In genomic region chr5:177427919-177428573, GRCh38 we compare ENCODE assay signal across 9 cellular contexts. TPM values are rescaled to one million over a fixed set of nuclear protein-coding genes. Genes with fewer than 3 reads are reported as not detected.
DNase-seq lines count a peak whose midpoint lies in the region; ATAC-seq and TF ChIP-seq lines count a peak whose summit lies in the region.
"Had no signal": no experiment of that assay in that cellular context is flagged by ENCODE, and none has a peak within 500 bp of the region (broad histone marks: within the 10 kb centered on the region; RNA-seq: fewer than 3 reads in every experiment).

No MANE protein-coding gene starts in this region.

- H3K9me3 Mint-ChIP-seq in activated naive CD4-positive, alpha-beta T cell treated with anti-CD3 and anti-CD28 coated beads, Interleukin-2, amount 10 ng/mL, durations not matched to agents 7 days and 5 days, result no peaks in the 10 kb centered on the region

- H3K27me3 Mint-ChIP-seq in activated naive CD4-positive, alpha-beta T cell treated with anti-CD3 and anti-CD28 coated beads, Interleukin-2, amount 10 ng/mL, durations not matched to agents 7 days and 5 days, result no peaks in the 10 kb centered on the region

- H3K27me3 ChIP-seq in AG04450 (ENCODE audit: control insufficient read depth, insufficient read depth, low read length), result no peaks in the 10 kb centered on the region
- no peaks in the 10 kb centered on the region for H3K27me3 ChIP-seq in HUES6 (ENCODE audit: control insufficient read depth, insufficient read depth, low read length)
- H3K27me3 ChIP-seq in mucosa of rectum (ENCODE audit: control insufficient read depth in 2 of 2, insufficient read depth in 2 of 2, low read length in 2 of 2), result no peaks in the 10 kb centered on the region
- H3K27me3 ChIP-seq: adrenal gland had no signal

- no peak for TF ChIP-seq CTCF in AG04450 (IDR thresholded peaks at IDR 0.05; ENCODE audit: low read depth, low read length)

- peaks cover 22% of the 10 kb centered on the region for H3K4me1 ChIP-seq in HUES6 (ENCODE audit: control insufficient read depth, insufficient read depth, low read length)
- peaks cover 38 to 51% of the 10 kb centered on the region in 2 donors for H3K4me1 ChIP-seq in mucosa of rectum (ENCODE audit: control insufficient read depth in 2 of 2, insufficient read depth in 2 of 2, low read length in 2 of 2)

- H3K4me3 ChIP-seq in AG04450 (ENCODE audit: low read depth, low read length) (peak overlapping the region; percentile 76), HUES6 (ENCODE audit: low read depth, low read length) (peak overlapping the region; percentile 87), mucosa of rectum (ENCODE audit: low read length in 2 of 2) (peak overlapping the region; percentile 92 to 96)

- DNase-seq in AG04450 (ENCODE audit: low read depth, low spot score), result no peak
- peak; percentile 45 for DNase-seq in activated naive CD4-positive, alpha-beta T cell treated with anti-CD3 and anti-CD28 coated beads, Interleukin-2, amount 10 ng/mL, durations not matched to agents 7 days and 5 days
- DNase-seq in NCI-H2227 (lab: John Stamatoyannopoulos, UW; ENCODE audit: unreplicated experiment), result no peak
- no peak for DNase-seq in HuH-7 (ENCODE audit: low spot score)
- DNase-seq in DMS153 (lab: John Stamatoyannopoulos, UW), result no peak

- H3K4me1 Mint-ChIP-seq in activated naive CD4-positive, alpha-beta T cell treated with anti-CD3 and anti-CD28 coated beads, Interleukin-2, amount 10 ng/mL, durations not matched to agents 7 days and 5 days, result peaks cover 64% of the 10 kb centered on the region

- H3K4me3 Mint-ChIP-seq in activated naive CD4-positive, alpha-beta T cell treated with anti-CD3 and anti-CD28 coated beads, Interleukin-2, amount 10 ng/mL, durations not matched to agents 7 days and 5 days, result peak overlapping the region; percentile 92

- peaks cover 53% of the 10 kb centered on the region for H3K36me3 Mint-ChIP-seq in activated naive CD4-positive, alpha-beta T cell treated with anti-CD3 and anti-CD28 coated beads, Interleukin-2, amount 10 ng/mL, durations not matched to agents 7 days and 5 days

- H3K27ac ChIP-seq in AG04450 (ENCODE audit: low read depth, low read length) (no peak overlapping the region), HUES6 (ENCODE audit: low read depth, low read length) (no peak overlapping the region), mucosa of rectum (ENCODE audit: low read depth in 2 of 2, low read length in 2 of 2) (peak overlapping the region; percentile 90 to 94)

- H3K9ac ChIP-seq in HUES6 (ENCODE audit: low read length), result peak overlapping the region; percentile 94
- H3K9ac ChIP-seq in mucosa of rectum (ENCODE audit: low read depth in 1 of 2, low read length in 2 of 2), result peak overlapping the region; percentile 96 to 97

- H3K9me3 ChIP-seq in AG04450 (ENCODE audit: control insufficient read depth, insufficient read depth, low read length) (no peaks in the 10 kb centered on the region), HUES6 (ENCODE audit: control insufficient read depth, insufficient read depth, low read depth, low read length) (no peaks in the 10 kb centered on the region), mucosa of rectum (ENCODE audit: control insufficient read depth in 2 of 2, low read length in 2 of 2) (no peaks in the 10 kb centered on the region)
- H3K9me3 ChIP-seq: adrenal gland had no signal

- H3K36me3 ChIP-seq in HUES6 (ENCODE audit: control insufficient read depth, insufficient read depth, low read length) (peaks cover 28% of the 10 kb centered on the region), mucosa of rectum (ENCODE audit: control insufficient read depth in 2 of 2, insufficient read depth in 2 of 2, low read length in 2 of 2) (peaks cover 8 to 24% of the 10 kb centered on the region in 2 donors)

- POLR2A ChIA-PET in AG04450 (lab: Yijun Ruan, JAX), result interaction anchor here (0.6 to 2.4 kb wide), 3 partner anchors 12 to 18 kb away, joined by 3 to 15 read pairs (median 12); partner anchors contain the start of gene PRR7

- H3K27ac Mint-ChIP-seq in activated naive CD4-positive, alpha-beta T cell treated with anti-CD3 and anti-CD28 coated beads, Interleukin-2, amount 10 ng/mL, durations not matched to agents 7 days and 5 days, result peak overlapping the region; percentile 95

- ATAC-seq in HG03354 (IDR thresholded peaks at IDR 0.05; ENCODE audit: poor library complexity, severe bottlenecking, unreplicated experiment), result no peak

- CTCF ChIA-PET in AG04450 (lab: Charles Lee), result interaction anchor here (0.6 to 4.2 kb wide), 6 partner anchors 16 to 809 kb away, joined by 3 to 26 read pairs (median 6); no protein-coding TSS in a partner anchor
- CTCF ChIA-PET in activated naive CD4-positive, alpha-beta T cell treated with anti-CD3 and anti-CD28 coated beads, Interleukin-2, amount 10 ng/mL, durations not matched to agents 7 days and 5 days (lab: Charles Lee), result interaction anchor here (1.7 to 14.5 kb wide), 3 partner anchors 18 to 27 kb away, joined by 7 to 172 read pairs (median 89); partner anchors contain the start of genes F12 and PFN3

RNA-seq across cellular contexts. Expression of gene GRK6, which starts 1.6 kb away (rescaled TPM):
- 16.4 and 21.4 TPM in 2 replicates for polyA plus RNA-seq in AG04450 (2011; rRNA removed)
- polyA minus RNA-seq in AG04450 (2011; rRNA and poly(A)+ RNA removed), result 23.7 and 27.5 TPM in 2 replicates

RNA-seq across cellular contexts. Expression of gene PRR7, which starts 18.6 kb away (rescaled TPM):
- polyA plus RNA-seq in AG04450 (2011; rRNA removed), result 1.0 and 1.6 TPM in 2 replicates
- 0.28 and 0.43 TPM in 2 replicates for polyA minus RNA-seq in AG04450 (2011; rRNA and poly(A)+ RNA removed)

RNA-seq across cellular contexts. Expression of gene F12, which starts 18.7 kb away (rescaled TPM):
- 0.35 and 0.48 TPM in 2 replicates for polyA plus RNA-seq in AG04450 (2011; rRNA removed)
- polyA minus RNA-seq in AG04450 (2011; rRNA and poly(A)+ RNA removed), result 0.55 TPM in 1 of 2 replicates, not detected in the other

RNA-seq across cellular contexts. Expression of gene PFN3, which starts 27.6 kb away (rescaled TPM):
- not detected in 2 replicates for polyA plus RNA-seq in AG04450 (2011; rRNA removed)
- not detected in 2 replicates for polyA minus RNA-seq in AG04450 (2011; rRNA and poly(A)+ RNA removed)
- polyA plus RNA-seq: adrenal gland had no signal

RNA-seq across cellular contexts. Expression of gene SLC34A1, which starts 43.8 kb away (rescaled TPM):
- polyA plus RNA-seq in AG04450 (2011; rRNA removed), result not detected in 2 replicates
- not detected in 2 replicates for polyA minus RNA-seq in AG04450 (2011; rRNA and poly(A)+ RNA removed)
- polyA plus RNA-seq: adrenal gland had no signal

Comparison
In these comparisons a context has a peak if more than half of its experiments do, and no peak if none do; other contexts are left out.
1. H3K27ac ChIP-seq: peak in mucosa of rectum (2 of 2); none in AG04450 (single experiment) and HUES6 (single experiment).
2. Peak in every context shown above with its lines, with median percentiles within 50 percentile points of each other: H3K4me3 ChIP-seq.